ENCODE assay signal across 1 cellular context in the genomic region with DNA sequence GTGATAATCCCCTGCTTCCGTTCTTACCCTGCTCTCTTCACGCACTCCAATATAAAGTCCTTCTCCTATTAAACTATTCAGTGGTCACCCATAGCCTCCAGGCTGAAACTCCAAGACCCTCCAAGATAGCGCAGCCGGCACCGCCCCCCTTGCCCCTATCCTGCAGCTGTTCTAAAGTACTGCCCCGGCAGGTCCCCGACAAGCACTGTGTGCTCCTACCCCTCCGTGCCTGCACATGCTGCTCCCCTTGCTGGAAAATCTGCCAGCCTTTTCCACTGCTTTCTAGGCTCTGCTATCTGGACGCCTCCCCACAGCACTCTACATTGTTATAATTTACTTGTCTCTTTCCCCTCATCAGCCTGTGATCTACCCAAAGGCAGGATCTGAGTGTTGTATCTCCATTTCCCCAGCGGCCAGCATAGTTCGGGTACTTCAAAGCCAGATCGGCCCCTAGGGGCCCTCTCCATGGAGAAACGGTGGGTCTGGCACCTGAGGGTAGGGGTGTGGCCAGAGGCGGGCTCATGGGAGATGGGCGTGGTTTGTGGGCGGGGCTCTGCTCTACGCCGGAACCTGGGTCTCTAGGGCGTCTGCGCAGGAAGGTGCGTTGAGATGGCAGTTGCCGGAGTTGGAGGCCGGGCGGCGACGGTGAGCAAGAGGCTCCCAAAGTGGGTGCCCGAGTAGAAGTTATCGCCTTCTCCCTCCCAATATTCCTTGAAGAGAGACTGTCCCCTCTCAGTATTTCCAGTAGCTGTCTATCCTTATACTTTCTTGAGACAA.
TF ChIP-seq lines count a peak whose summit lies in the region.

No MANE protein-coding gene starts in this region.

TF ChIP-seq in HepG2, 621 proteins besides CTCF, POLR2A, EP300 and RAD21 (continued from another document):
- TF ChIP-seq, protein P1, sequence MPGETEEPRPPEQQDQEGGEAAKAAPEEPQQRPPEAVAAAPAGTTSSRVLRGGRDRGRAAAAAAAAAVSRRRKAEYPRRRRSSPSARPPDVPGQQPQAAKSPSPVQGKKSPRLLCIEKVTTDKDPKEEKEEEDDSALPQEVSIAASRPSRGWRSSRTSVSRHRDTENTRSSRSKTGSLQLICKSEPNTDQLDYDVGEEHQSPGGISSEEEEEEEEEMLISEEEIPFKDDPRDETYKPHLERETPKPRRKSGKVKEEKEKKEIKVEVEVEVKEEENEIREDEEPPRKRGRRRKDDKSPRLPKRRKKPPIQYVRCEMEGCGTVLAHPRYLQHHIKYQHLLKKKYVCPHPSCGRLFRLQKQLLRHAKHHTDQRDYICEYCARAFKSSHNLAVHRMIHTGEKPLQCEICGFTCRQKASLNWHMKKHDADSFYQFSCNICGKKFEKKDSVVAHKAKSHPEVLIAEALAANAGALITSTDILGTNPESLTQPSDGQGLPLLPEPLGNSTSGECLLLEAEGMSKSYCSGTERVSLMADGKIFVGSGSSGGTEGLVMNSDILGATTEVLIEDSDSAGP (CRISPR knock-in tag; IDR thresholded peaks at IDR 0.05; ENCODE audit: borderline replicate concordance): no peak
- no peak for TF ChIP-seq ZBTB20 (CRISPR knock-in tag; IDR thresholded peaks at IDR 0.05; ENCODE audit: borderline replicate concordance, low read depth)
- no peak for TF ChIP-seq ZNF547 (CRISPR knock-in tag; IDR thresholded peaks at IDR 0.05)
- no peak for TF ChIP-seq RBM22 (optimal IDR thresholded peaks at IDR 0.05; ENCODE audit: low read length)
- TF ChIP-seq BRD4 (CRISPR knock-in tag; IDR thresholded peaks at IDR 0.05): no peak
- TF ChIP-seq KDM5A (IDR thresholded peaks at IDR 0.05; ENCODE audit: borderline replicate concordance, low read length): no peak
- TF ChIP-seq, protein P2, sequence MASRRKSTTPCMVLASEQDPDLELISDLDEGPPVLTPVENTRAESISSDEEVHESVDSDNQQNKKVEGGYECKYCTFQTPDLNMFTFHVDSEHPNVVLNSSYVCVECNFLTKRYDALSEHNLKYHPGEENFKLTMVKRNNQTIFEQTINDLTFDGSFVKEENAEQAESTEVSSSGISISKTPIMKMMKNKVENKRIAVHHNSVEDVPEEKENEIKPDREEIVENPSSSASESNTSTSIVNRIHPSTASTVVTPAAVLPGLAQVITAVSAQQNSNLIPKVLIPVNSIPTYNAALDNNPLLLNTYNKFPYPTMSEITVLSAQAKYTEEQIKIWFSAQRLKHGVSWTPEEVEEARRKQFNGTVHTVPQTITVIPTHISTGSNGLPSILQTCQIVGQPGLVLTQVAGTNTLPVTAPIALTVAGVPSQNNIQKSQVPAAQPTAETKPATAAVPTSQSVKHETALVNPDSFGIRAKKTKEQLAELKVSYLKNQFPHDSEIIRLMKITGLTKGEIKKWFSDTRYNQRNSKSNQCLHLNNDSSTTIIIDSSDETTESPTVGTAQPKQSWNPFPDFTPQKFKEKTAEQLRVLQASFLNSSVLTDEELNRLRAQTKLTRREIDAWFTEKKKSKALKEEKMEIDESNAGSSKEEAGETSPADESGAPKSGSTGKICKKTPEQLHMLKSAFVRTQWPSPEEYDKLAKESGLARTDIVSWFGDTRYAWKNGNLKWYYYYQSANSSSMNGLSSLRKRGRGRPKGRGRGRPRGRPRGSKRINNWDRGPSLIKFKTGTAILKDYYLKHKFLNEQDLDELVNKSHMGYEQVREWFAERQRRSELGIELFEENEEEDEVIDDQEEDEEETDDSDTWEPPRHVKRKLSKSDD (CRISPR knock-in tag; IDR thresholded peaks at IDR 0.05; ENCODE audit: low read depth): no peak
- TF ChIP-seq KDM2A (CRISPR knock-in tag; IDR thresholded peaks at IDR 0.05; ENCODE audit: borderline replicate concordance, low read depth): no peak
